Comparison of ENCODE assay signal across 17 cellular contexts in the genomic region with DNA sequence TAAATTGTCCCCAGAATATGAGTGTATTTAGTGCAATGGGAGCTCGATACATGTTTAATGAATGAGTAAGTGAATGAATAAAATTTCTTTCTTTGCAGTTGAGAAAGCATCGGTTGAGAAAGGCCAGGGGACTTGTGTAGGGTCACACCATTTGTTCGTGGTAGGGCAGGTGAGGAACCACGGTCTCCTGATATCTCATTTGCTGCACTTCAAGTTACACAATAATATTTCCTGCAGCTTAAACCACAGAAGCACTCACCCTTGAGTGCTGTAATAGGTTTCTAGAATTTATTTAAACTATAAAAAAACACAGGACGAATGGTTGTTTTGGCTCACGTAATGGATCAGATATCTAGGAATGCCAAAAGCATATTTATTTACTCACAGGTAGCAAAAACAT.
DNase-seq lines count a peak whose midpoint lies in the region; ATAC-seq, FAIRE-seq and TF ChIP-seq lines count a peak whose summit lies in the region.
"Had no signal": no experiment of that assay in that cellular context is flagged by ENCODE, and none has a peak within 500 bp of the region (broad histone marks: within the 10 kb centered on the region; RNA-seq: fewer than 3 reads in every experiment).

No MANE protein-coding gene starts in this region.

- H3K27me3 Mint-ChIP-seq in osteocyte (ENCODE audit: unreplicated experiment), result no peaks in the 10 kb centered on the region
- H3K27me3 Mint-ChIP-seq: CD4-positive, alpha-beta memory T cell; IgD-negative memory B cell had no signal

- H3K36me3 Mint-ChIP-seq in osteocyte (ENCODE audit: unreplicated experiment), result peaks cover 4% of the 10 kb centered on the region
- H3K36me3 Mint-ChIP-seq: CD4-positive, alpha-beta memory T cell had no signal

- TF ChIP-seq POLR2A in H54 (IDR thresholded peaks at IDR 0.05; ENCODE audit: low read depth, low read length) (no peak), NB4 (IDR thresholded peaks at IDR 0.05; ENCODE audit: extremely low read depth, insufficient read length) (no peak)

- peak; percentile 11 for FAIRE-seq in H54 (lab: Jason Lieb, UNC)
- FAIRE-seq: H1 had no signal

- H3K27ac ChIP-seq in lung (ENCODE audit: low read depth in 1 of 2, low read length in 1 of 2), result no peak overlapping the region

- no peak overlapping the region for H3K27ac Mint-ChIP-seq in osteocyte (ENCODE audit: unreplicated experiment)
- H3K27ac Mint-ChIP-seq: CD4-positive, alpha-beta memory T cell; IgD-negative memory B cell had no signal

- H3K9me3 Mint-ChIP-seq in osteocyte (ENCODE audit: unreplicated experiment), result peaks cover 14% of the 10 kb centered on the region

- in situ Hi-C loops in astrocyte of the spinal cord (cut with HindIII; ENCODE audit: low sequenced_read_pairs), result no loop called here

- H3K9me3 ChIP-seq in lung (ENCODE audit: control insufficient read depth in 2 of 2, insufficient read depth in 1 of 2, low read length in 1 of 2), result peaks cover 2 to 6% of the 10 kb centered on the region in 2 donors

- ATAC-seq in lung (ENCODE audit: insufficient read depth, low FRiP score) (peak; percentile 19), HG03159 (IDR thresholded peaks at IDR 0.05; ENCODE audit: unreplicated experiment) (no peak)

- DNase-seq in H54 (ENCODE audit: insufficient read length, low spot score) (no peak), NB4 (ENCODE audit: low read depth) (peak; percentile 6), astrocyte of the spinal cord (ENCODE audit: low read depth, low spot score) (peak; percentile 10), lung (ENCODE audit: low spot score) (no peak), HEK293T (ENCODE audit: extremely low spot score) (no peak), osteocyte (ENCODE audit: extremely low spot score, unreplicated experiment) (no peak), globus pallidus (ENCODE audit: low spot score) (no peak)
- DNase-seq: ACHN; CD4-positive, alpha-beta memory T cell; GF-D8; NCI-H1105 treated with DMSO at 0.1 percent for 48 hours; NCI-H187 treated with DMSO at 0.1 percent for 48 hours; NCI-H524; OCI-M1 had no signal

- H3K4me3 ChIP-seq in NB4 (ENCODE audit: low read depth, low read length) (no peak overlapping the region), astrocyte of the spinal cord (ENCODE audit: low read depth, low read length) (no peak overlapping the region), lung (no peak overlapping the region)

- H3K36me3 ChIP-seq in lung (ENCODE audit: control insufficient read depth in 2 of 2, insufficient read depth in 2 of 2, low read length in 2 of 2), result no peaks in the 10 kb centered on the region

- POLR2A ChIA-PET in HEK293T (lab: Yijun Ruan, JAX), result no interaction called here

- TF ChIP-seq CTCF in NB4 (IDR thresholded peaks at IDR 0.05; ENCODE audit: low read depth, low read length) (no peak), astrocyte of the spinal cord (IDR thresholded peaks at IDR 0.05; ENCODE audit: low read depth, low read length) (no peak), lung (IDR thresholded peaks at IDR 0.05; ENCODE audit: control extremely low read depth, extremely low read depth) (no peak), osteocyte (IDR thresholded peaks at IDR 0.05) (no peak)

- no peaks in the 10 kb centered on the region for H3K27me3 ChIP-seq in lung (ENCODE audit: control insufficient read depth, insufficient read depth)

- no peak overlapping the region for H3K4me3 Mint-ChIP-seq in osteocyte (ENCODE audit: unreplicated experiment)
- H3K4me3 Mint-ChIP-seq: CD4-positive, alpha-beta memory T cell; IgD-negative memory B cell had no signal

- 29 to 46% methylated on average over 6 of the region's 6 CpGs for WGBS in lung, 2 donors

- peaks cover 12% of the 10 kb centered on the region for H3K4me1 Mint-ChIP-seq in osteocyte (ENCODE audit: unreplicated experiment)
- H3K4me1 Mint-ChIP-seq: CD4-positive, alpha-beta memory T cell had no signal

- CTCF ChIA-PET in HEK293T (lab: Yijun Ruan, JAX), result no interaction called here

- no peaks in the 10 kb centered on the region for H3K4me1 ChIP-seq in lung (ENCODE audit: control insufficient read depth in 2 of 2, insufficient read depth in 2 of 2, low read length in 2 of 2)

TF ChIP-seq in HEK293T, 16 proteins besides CTCF, POLR2A, EP300 and RAD21:
- TF ChIP-seq FOXM1 (IDR thresholded peaks at IDR 0.05; ENCODE audit: borderline replicate concordance) (no peak), LEF1 (IDR thresholded peaks at IDR 0.05; ENCODE audit: borderline replicate concordance) (no peak), BHLHE40 (IDR thresholded peaks at IDR 0.05; ENCODE audit: borderline replicate concordance) (no peak), L3MBTL2 (conservative IDR thresholded peaks at IDR 0.05) (no peak), SUZ12 (IDR thresholded peaks at IDR 0.05) (no peak), TARDBP (IDR thresholded peaks at IDR 0.05) (no peak), NFRKB (IDR thresholded peaks at IDR 0.05) (no peak), FOXA1 (IDR thresholded peaks at IDR 0.05) (no peak), ELF4 (IDR thresholded peaks at IDR 0.05) (no peak), SP1 (IDR thresholded peaks at IDR 0.05) (no peak), FOXK2 (IDR thresholded peaks at IDR 0.05) (no peak), HDGF (IDR thresholded peaks at IDR 0.05; ENCODE audit: borderline replicate concordance) (no peak), ARNT (IDR thresholded peaks at IDR 0.05) (no peak), ZNF384 (IDR thresholded peaks at IDR 0.05) (no peak)
- TF ChIP-seq, protein P1, sequence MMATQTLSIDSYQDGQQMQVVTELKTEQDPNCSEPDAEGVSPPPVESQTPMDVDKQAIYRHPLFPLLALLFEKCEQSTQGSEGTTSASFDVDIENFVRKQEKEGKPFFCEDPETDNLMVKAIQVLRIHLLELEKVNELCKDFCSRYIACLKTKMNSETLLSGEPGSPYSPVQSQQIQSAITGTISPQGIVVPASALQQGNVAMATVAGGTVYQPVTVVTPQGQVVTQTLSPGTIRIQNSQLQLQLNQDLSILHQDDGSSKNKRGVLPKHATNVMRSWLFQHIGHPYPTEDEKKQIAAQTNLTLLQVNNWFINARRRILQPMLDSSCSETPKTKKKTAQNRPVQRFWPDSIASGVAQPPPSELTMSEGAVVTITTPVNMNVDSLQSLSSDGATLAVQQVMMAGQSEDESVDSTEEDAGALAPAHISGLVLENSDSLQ (IDR thresholded peaks at IDR 0.05), result no peak

Comparison
In these comparisons a context has a peak if more than half of its experiments do, and no peak if none do; other contexts are left out.
1. DNase-seq: peak in NB4 (single experiment) and astrocyte of the spinal cord (single experiment); none in H54 (single experiment), lung (single experiment), HEK293T (single experiment), osteocyte (single experiment) and globus pallidus (single experiment).